Comparison of ENCODE assay signal across 26 cellular contexts in the genomic region with DNA sequence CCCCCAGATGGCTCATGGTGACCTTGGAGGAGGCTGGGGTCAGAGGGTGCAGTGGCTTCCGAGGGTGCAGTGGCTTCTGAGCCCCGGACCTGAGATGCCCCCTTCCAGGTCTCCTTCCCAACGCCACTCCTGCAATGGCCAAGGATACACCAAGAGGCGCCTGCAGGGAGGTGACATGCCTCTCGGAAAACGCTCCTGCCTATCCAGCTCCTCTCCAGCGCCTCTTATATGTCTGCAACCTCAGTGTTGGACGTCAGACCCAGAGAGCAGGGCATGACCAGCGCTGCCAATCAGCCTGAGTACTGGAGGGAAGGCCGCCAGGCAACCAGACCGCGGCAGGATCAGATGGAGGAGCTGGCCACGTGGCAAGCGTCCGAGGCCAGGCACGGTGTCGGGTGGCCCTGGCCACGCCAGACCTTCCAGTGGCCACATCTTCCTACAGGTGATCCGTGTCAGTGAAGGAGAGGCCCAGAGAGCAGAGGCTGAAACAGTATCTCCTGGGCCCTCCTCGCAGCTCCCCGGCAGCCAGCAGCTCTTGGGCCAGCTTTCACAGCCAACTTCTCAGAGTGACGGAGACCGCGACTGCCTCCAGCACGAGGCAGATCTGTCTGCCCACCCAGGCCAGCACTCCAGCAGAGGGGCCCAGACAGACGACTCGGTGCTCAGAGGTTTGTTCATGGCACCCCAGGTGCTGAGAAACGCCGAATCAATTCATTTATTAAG.
"Had no signal": no experiment of that assay in that cellular context is flagged by ENCODE, and none has a peak within 500 bp of the region (broad histone marks: within the 10 kb centered on the region; RNA-seq: fewer than 3 reads in every experiment).

No MANE protein-coding gene starts in this region.

- H3K27me3 Mint-ChIP-seq: activated naive CD4-positive, alpha-beta T cell treated with anti-CD3 and anti-CD28 coated beads, Interleukin-2, amount 50 U/mL, for 24 hours; effector memory CD8-positive, alpha-beta T cell; naive thymus-derived CD4-positive, alpha-beta T cell; stimulated activated naive CD8-positive, alpha-beta T cell treated with anti-CD3 and anti-CD28 coated beads, Interleukin-15, amount 100 ng/mL, for 72 hours had no signal

- H3K4me1 ChIP-seq: gastrocnemius medialis, right lobe of liver, thyroid gland had no signal

- H3K27me3 ChIP-seq: gastrocnemius medialis, right lobe of liver, thyroid gland had no signal

- H3K9me3 Mint-ChIP-seq: activated naive CD4-positive, alpha-beta T cell treated with anti-CD3 and anti-CD28 coated beads, Interleukin-2, amount 50 U/mL, for 24 hours; activated T-helper 1 cell treated with anti-CD3 and anti-CD28 coated beads, Interleukin-12 subunit alpha, Interleukin-12 subunit beta, Interleukin-2, Interleukin-4 antibody, amounts not matched to agents 30 ng/mL and 10 ng/mL and 1 ng/mL, durations not matched to agents 14 hours and 24 hours and 36 hours; effector memory CD8-positive, alpha-beta T cell; naive thymus-derived CD4-positive, alpha-beta T cell; neural crest cell; stimulated activated effector memory CD8-positive, alpha-beta T cell treated with anti-CD3 and anti-CD28 coated beads, Interleukin-12 subunit alpha, Interleukin-12 subunit beta, amount 100 ng/mL, for 72 hours; stimulated activated naive CD8-positive, alpha-beta T cell treated with anti-CD3 and anti-CD28 coated beads, Interleukin-15, amount 100 ng/mL, for 72 hours had no signal

- H3K9me3 ChIP-seq: gastrocnemius medialis, right lobe of liver, thyroid gland had no signal

- H3K4me1 Mint-ChIP-seq: activated naive CD4-positive, alpha-beta T cell treated with anti-CD3 and anti-CD28 coated beads, Interleukin-2, amount 50 U/mL, for 24 hours; naive thymus-derived CD4-positive, alpha-beta T cell; neural crest cell; stimulated activated effector memory CD8-positive, alpha-beta T cell treated with anti-CD3 and anti-CD28 coated beads, Interleukin-12 subunit alpha, Interleukin-12 subunit beta, amount 100 ng/mL, for 72 hours; stimulated activated naive CD8-positive, alpha-beta T cell treated with anti-CD3 and anti-CD28 coated beads, Interleukin-15, amount 100 ng/mL, for 72 hours had no signal

- H3K4me3 ChIP-seq: coronary artery, gastrocnemius medialis, right lobe of liver, skin epidermis, thyroid gland had no signal

- H3K27ac Mint-ChIP-seq: activated naive CD4-positive, alpha-beta T cell treated with anti-CD3 and anti-CD28 coated beads, Interleukin-2, amount 50 U/mL, for 24 hours; activated T-helper 1 cell treated with anti-CD3 and anti-CD28 coated beads, Interleukin-12 subunit alpha, Interleukin-12 subunit beta, Interleukin-2, Interleukin-4 antibody, amounts not matched to agents 30 ng/mL and 10 ng/mL and 1 ng/mL, durations not matched to agents 14 hours and 24 hours and 36 hours; effector memory CD8-positive, alpha-beta T cell; naive thymus-derived CD4-positive, alpha-beta T cell; stimulated activated effector memory CD8-positive, alpha-beta T cell treated with anti-CD3 and anti-CD28 coated beads, Interleukin-12 subunit alpha, Interleukin-12 subunit beta, amount 100 ng/mL, for 72 hours; stimulated activated naive CD8-positive, alpha-beta T cell treated with anti-CD3 and anti-CD28 coated beads, Interleukin-15, amount 100 ng/mL, for 72 hours had no signal

- H3K36me3 Mint-ChIP-seq: activated naive CD4-positive, alpha-beta T cell treated with anti-CD3 and anti-CD28 coated beads, Interleukin-2, amount 50 U/mL, for 24 hours; naive thymus-derived CD4-positive, alpha-beta T cell; stimulated activated effector memory CD8-positive, alpha-beta T cell treated with anti-CD3 and anti-CD28 coated beads, Interleukin-12 subunit alpha, Interleukin-12 subunit beta, amount 100 ng/mL, for 72 hours had no signal

- DNase-seq: activated CD4-positive, alpha-beta T cell treated with anti-CD3 and anti-CD28 coated beads for 48 hours; activated CD4-positive, alpha-beta T cell treated with anti-CD3 and anti-CD28 coated beads, Interleukin-2, amount 50 U/mL, for 48 hours; activated CD8-positive, alpha-beta memory T cell treated with anti-CD3 and anti-CD28 coated beads for 24 hours; activated gamma-delta T cell treated with Interleukin-2 at 50 U/mL for 16 hours; anterior cingulate cortex; cerebellar nuclear complex; effector memory CD8-positive, alpha-beta T cell; erythroblast; glutamatergic neuron; left cardiac atrium; midbrain; naive thymus-derived CD4-positive, alpha-beta T cell; occipital lobe; stimulated activated CD4-positive, alpha-beta T cell treated with anti-CD3 and anti-CD28 coated beads, Interleukin-4, amount 100 ng/mL, for 24 hours; stimulated activated naive CD8-positive, alpha-beta T cell treated with anti-CD3 and anti-CD28 coated beads, Interleukin-15, amount 100 ng/mL, for 72 hours; thyroid gland; WERI-Rb-1 had no signal

- H3K27ac ChIP-seq: coronary artery, gastrocnemius medialis, right lobe of liver, skin epidermis, thyroid gland, WERI-Rb-1 had no signal

- H3K4me3 Mint-ChIP-seq: activated naive CD4-positive, alpha-beta T cell treated with anti-CD3 and anti-CD28 coated beads, Interleukin-2, amount 50 U/mL, for 24 hours; activated T-helper 1 cell treated with anti-CD3 and anti-CD28 coated beads, Interleukin-12 subunit alpha, Interleukin-12 subunit beta, Interleukin-2, Interleukin-4 antibody, amounts not matched to agents 30 ng/mL and 10 ng/mL and 1 ng/mL, durations not matched to agents 14 hours and 24 hours and 36 hours; effector memory CD8-positive, alpha-beta T cell; naive thymus-derived CD4-positive, alpha-beta T cell; neural crest cell; stimulated activated effector memory CD8-positive, alpha-beta T cell treated with anti-CD3 and anti-CD28 coated beads, Interleukin-12 subunit alpha, Interleukin-12 subunit beta, amount 100 ng/mL, for 72 hours; stimulated activated naive CD8-positive, alpha-beta T cell treated with anti-CD3 and anti-CD28 coated beads, Interleukin-15, amount 100 ng/mL, for 72 hours had no signal

- H3K36me3 ChIP-seq: gastrocnemius medialis, right lobe of liver, thyroid gland, WERI-Rb-1 had no signal

- ATAC-seq: activated CD4-positive, CD25-positive, alpha-beta regulatory T cell treated with anti-CD3 and anti-CD28 coated beads, Interleukin-2, amount 50 U/mL, for 24 hours; effector memory CD8-positive, alpha-beta T cell; gastrocnemius medialis; left cardiac atrium; naive thymus-derived CD4-positive, alpha-beta T cell; right lobe of liver; stimulated activated effector memory CD8-positive, alpha-beta T cell treated with anti-CD3 and anti-CD28 coated beads, Interleukin-12 subunit alpha, Interleukin-12 subunit beta, amount 100 ng/mL, for 72 hours; stimulated activated naive CD8-positive, alpha-beta T cell treated with anti-CD3 and anti-CD28 coated beads, Interleukin-15, amount 100 ng/mL, for 72 hours had no signal
